In genomic region chr10:133528845-133529575, GRCh38 we compare ENCODE assay signal across 11 cellular contexts. TPM values are rescaled to one million over a fixed set of nuclear protein-coding genes. Genes with fewer than 3 reads are reported as not detected.
DNase-seq lines count a peak whose midpoint lies in the region; ATAC-seq, FAIRE-seq and TF ChIP-seq lines count a peak whose summit lies in the region.
"Had no signal": no experiment of that assay in that cellular context is flagged by ENCODE, and none has a peak within 500 bp of the region (broad histone marks: within the 10 kb centered on the region; RNA-seq: fewer than 3 reads in every experiment).

No MANE protein-coding gene starts in this region.

- peak; percentile 49 to 90 (median 81) for ATAC-seq in pancreas

- no peaks in the 10 kb centered on the region for H3K9me3 Mint-ChIP-seq in dendritic cell treated with granulocyte-macrophage colony-stimulating factor and Interleukin-4, amounts not matched to agents 40 ng/mL and 50 ng/mL, for 4 days

- H3K27ac Mint-ChIP-seq in dendritic cell treated with granulocyte-macrophage colony-stimulating factor and Interleukin-4, amounts not matched to agents 40 ng/mL and 50 ng/mL, for 4 days: no peak overlapping the region

- no peak for TF ChIP-seq CTCF in pancreas (IDR thresholded peaks at IDR 0.05)

- WGBS in pancreas, 2 donors: 1 to 11% methylated on average over 36 to 37 of the region's 37 CpGs

- H3K27me3 ChIP-seq in pancreas: no peaks in the 10 kb centered on the region

- no peaks in the 10 kb centered on the region for H3K36me3 Mint-ChIP-seq in dendritic cell treated with granulocyte-macrophage colony-stimulating factor and Interleukin-4, amounts not matched to agents 40 ng/mL and 50 ng/mL, for 4 days (ENCODE audit: low read depth)
- H3K36me3 Mint-ChIP-seq: brain had no signal

- peak overlapping the region; percentile 2 for H3K4me3 Mint-ChIP-seq in dendritic cell treated with granulocyte-macrophage colony-stimulating factor and Interleukin-4, amounts not matched to agents 40 ng/mL and 50 ng/mL, for 4 days

- peaks cover 0 to 6% (median 0%) of the 10 kb centered on the region in 3 donors for H3K4me1 ChIP-seq in pancreas

- intact Hi-C loops in dendritic cell treated with granulocyte-macrophage colony-stimulating factor and Interleukin-4, amounts not matched to agents 40 ng/mL and 50 ng/mL, for 4 days (cut with micrococcal nuclease): no loop called here
- intact Hi-C loops in pancreas (cut with DNase I): no loop called here

- H3K4me3 ChIP-seq in pancreas: peak overlapping the region; percentile 27 to 57 (median 34)
- H3K4me3 ChIP-seq: ovary had no signal

- FAIRE-seq in pancreas (lab: Jason Lieb, UNC): no peak

- peak; percentile 63 for DNase-seq in DMS53 treated with DMSO at 0.1 percent for 48 hours (lab: John Stamatoyannopoulos, UW; ENCODE audit: unreplicated experiment)
- peak; percentile 46 for DNase-seq in NCI-H2227 (lab: John Stamatoyannopoulos, UW; ENCODE audit: unreplicated experiment)
- peak; percentile 22 to 77 (median 46) for DNase-seq in pancreas
- DNase-seq in GM19240 (ENCODE audit: insufficient read length, low spot score): no peak
- no peak for DNase-seq in NCI-H1092 (lab: John Stamatoyannopoulos, UW)
- no peak for DNase-seq in NCI-H1105 (lab: John Stamatoyannopoulos, UW)
- no peak for DNase-seq in iPS-NIHi7 (ENCODE audit: extremely low spot score)
- DNase-seq: NCI-H524 had no signal

- H3K27ac ChIP-seq in pancreas: no peak overlapping the region
- H3K27ac ChIP-seq: ovary had no signal

- no peaks in the 10 kb centered on the region for H3K36me3 ChIP-seq in pancreas
- H3K36me3 ChIP-seq: ovary had no signal

- peaks cover 73% of the 10 kb centered on the region for H3K27me3 Mint-ChIP-seq in dendritic cell treated with granulocyte-macrophage colony-stimulating factor and Interleukin-4, amounts not matched to agents 40 ng/mL and 50 ng/mL, for 4 days

- no peaks in the 10 kb centered on the region for H3K9me3 ChIP-seq in pancreas
- H3K9me3 ChIP-seq: ovary had no signal

- peaks cover 30% of the 10 kb centered on the region for H3K4me1 Mint-ChIP-seq in dendritic cell treated with granulocyte-macrophage colony-stimulating factor and Interleukin-4, amounts not matched to agents 40 ng/mL and 50 ng/mL, for 4 days (ENCODE audit: low read depth)
- H3K4me1 Mint-ChIP-seq: brain had no signal

RNA-seq across cellular contexts. Expression of gene CYP2E1, which starts 1.8 kb away (rescaled TPM):
- total RNA-seq in pancreas: 10 to 100 TPM in 1 of 6 donors, 1 to 10 TPM in 5; 4.6 to 10.1 (median 7.0) TPM
- polyA plus RNA-seq in pancreas: 1 to 10 TPM; 7.5 to 9.9 TPM

RNA-seq across cellular contexts. Expression of gene SYCE1, which starts 36.4 kb away (rescaled TPM):
- total RNA-seq in pancreas: 1 to 10 TPM in 2 of 6 donors, under 1 TPM in 4; 0.69 to 1.7 (median 0.98) TPM
- 1 to 10 TPM; 5.3 to 8.3 TPM for polyA plus RNA-seq in pancreas

Comparison
In these comparisons a context has a peak if more than half of its experiments do, and no peak if none do; other contexts are left out.
1. DNase-seq: peak in DMS53 treated with DMSO at 0.1 percent for 48 hours (single experiment), NCI-H2227 (single experiment) and pancreas (6 of 6); none in GM19240 (single experiment), NCI-H1092 (single experiment), NCI-H1105 (single experiment) and iPS-NIHi7 (single experiment).